9 cellular contexts compared by ENCODE assay signal in the genomic region with DNA sequence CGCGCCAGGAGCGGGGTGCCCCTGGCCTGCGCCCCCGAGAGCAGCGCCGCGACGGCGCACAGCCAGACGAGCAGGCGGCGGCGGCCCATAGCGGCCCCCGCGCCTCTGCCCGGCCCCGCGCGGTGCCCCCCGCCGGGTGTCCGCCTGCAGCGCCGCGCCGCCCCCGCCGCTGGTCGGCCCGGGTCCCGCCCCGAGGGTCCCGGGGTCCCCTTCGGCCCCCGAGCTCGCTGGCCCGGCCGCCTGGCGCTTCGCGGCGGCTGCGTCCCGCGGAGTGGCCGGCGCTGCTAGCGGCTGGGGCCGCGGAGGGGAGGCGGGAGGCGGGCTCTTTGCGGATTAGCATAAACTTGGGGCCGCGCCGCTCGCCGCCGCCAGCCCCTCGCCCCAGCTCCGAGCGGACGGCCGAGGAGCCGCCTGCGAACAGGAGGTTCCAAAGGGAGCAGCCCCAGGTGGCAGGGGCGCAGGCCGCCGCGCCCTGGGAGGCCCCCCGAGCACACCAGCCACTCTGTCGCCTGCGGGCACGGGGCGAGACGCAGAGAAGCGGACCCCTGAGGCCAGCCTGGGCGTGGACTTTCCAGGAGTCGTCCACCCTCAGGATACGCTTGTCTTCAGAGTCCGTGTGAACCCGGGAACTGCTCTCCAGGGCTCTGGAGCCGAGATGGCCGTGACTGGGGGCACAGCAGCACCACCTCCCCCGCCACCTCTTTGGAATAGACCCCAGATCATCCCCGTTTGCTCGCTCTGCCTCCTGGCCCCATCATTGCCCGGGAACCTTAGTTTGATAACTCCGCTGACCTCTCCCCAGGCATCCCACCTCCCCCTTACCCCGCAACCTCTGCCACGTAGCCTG. TPM values are rescaled to one million over a fixed set of nuclear protein-coding genes. Genes with fewer than 3 reads are reported as not detected.
DNase-seq lines count a peak whose midpoint lies in the region; FAIRE-seq and TF ChIP-seq lines count a peak whose summit lies in the region.
"Had no signal": no experiment of that assay in that cellular context is flagged by ENCODE, and none has a peak within 500 bp of the region (broad histone marks: within the 10 kb centered on the region; RNA-seq: fewer than 3 reads in every experiment).

A gene with protein sequence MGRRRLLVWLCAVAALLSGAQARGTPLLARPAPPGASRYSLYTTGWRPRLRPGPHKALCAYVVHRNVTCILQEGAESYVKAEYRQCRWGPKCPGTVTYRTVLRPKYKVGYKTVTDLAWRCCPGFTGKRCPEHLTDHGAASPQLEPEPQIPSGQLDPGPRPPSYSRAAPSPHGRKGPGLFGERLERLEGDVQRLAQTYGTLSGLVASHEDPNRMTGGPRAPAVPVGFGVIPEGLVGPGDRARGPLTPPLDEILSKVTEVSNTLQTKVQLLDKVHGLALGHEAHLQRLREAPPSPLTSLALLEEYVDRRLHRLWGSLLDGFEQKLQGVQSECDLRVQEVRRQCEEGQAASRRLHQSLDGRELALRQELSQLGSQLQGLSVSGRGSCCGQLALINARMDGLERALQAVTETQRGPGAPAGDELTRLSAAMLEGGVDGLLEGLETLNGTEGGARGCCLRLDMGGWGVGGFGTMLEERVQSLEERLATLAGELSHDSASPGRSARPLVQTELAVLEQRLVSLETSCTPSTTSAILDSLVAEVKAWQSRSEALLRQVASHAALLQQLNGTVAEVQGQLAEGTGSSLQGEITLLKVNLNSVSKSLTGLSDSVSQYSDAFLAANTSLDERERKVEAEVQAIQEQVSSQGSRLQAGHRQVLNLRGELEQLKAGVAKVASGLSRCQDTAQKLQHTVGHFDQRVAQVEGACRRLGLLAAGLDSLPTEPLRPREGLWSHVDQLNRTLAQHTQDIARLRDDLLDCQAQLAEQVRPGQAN (minus strand): TSS at position 273 of the 847 bp plus-strand sequence. CDS start 184 bp downstream, at position 89.

- in situ Hi-C loops in HAP-1 (cut with MboI; ENCODE audit: low sequenced_read_pairs) = no loop called here

- H3K4me1 ChIP-seq in HAP-1 (peaks cover 4% of the 10 kb centered on the region), ectodermal cell (ENCODE audit: control insufficient read depth, insufficient read depth, low read length) (peaks cover 9% of the 10 kb centered on the region), osteoblast (ENCODE audit: insufficient read depth, low read length) (no peaks in the 10 kb centered on the region)

- peak within 1 kb of the TSS; percentile 6; the same call in 1 of the 2 replicates for H3K4me3 ChIP-seq in BJ (ENCODE audit: low read depth, low read length)
- peak within 1 kb of the TSS; percentile 46 for H3K4me3 ChIP-seq in HAP-1
- peak within 1 kb of the TSS; percentile 35 for H3K4me3 ChIP-seq in ectodermal cell (ENCODE audit: insufficient read depth, low read depth, low read length)
- H3K4me3 ChIP-seq in osteoblast (ENCODE audit: insufficient read depth, low read length) = no peak within 1 kb of the TSS
- H3K4me3 ChIP-seq: GM12878 had no signal

- no peak within 1 kb of the TSS for H3K27ac ChIP-seq in ectodermal cell (ENCODE audit: insufficient read depth, low read depth, low read length, poor library complexity, severe bottlenecking)
- H3K27ac ChIP-seq in osteoblast (ENCODE audit: low read depth, low read length) = no peak within 1 kb of the TSS

- 3 to 4% methylated on average over 93 of the region's 93 CpGs for WGBS in ectodermal cell, 2 experiments

- DNase-seq in BJ (ENCODE audit: low read depth) (no peak), HAP-1 (ENCODE audit: low spot score in 2 of 2) (peak; percentile 56 to 80), osteoblast (ENCODE audit: insufficient read length, low spot score, missing footprints) (peak; percentile 87), mesenteric fat pad (ENCODE audit: low spot score) (no peak), AML-193 (lab: John Stamatoyannopoulos, UW) (no peak), frontal cortex (ENCODE audit: low spot score in 2 of 2) (no peak), NCI-H1048 (lab: John Stamatoyannopoulos, UW) (no peak)

- CTCF ChIA-PET in BJ (lab: Yijun Ruan, JAX) = interaction anchor here (1.4 kb wide), 1 partner anchor 43 kb away, joined by 3 read pairs; no protein-coding TSS in a partner anchor

- no peak within 1 kb of the TSS for H3K4me2 ChIP-seq in osteoblast (ENCODE audit: insufficient read depth, low read length)

- peaks cover 48% of the 10 kb centered on the region for H3K27me3 ChIP-seq in BJ (ENCODE audit: control insufficient read depth, insufficient read depth, low read length)
- no peaks in the 10 kb centered on the region for H3K27me3 ChIP-seq in HAP-1 (ENCODE audit: low read depth)
- H3K27me3 ChIP-seq in ectodermal cell (ENCODE audit: control insufficient read depth, insufficient read depth, low read length, poor library complexity, severe bottlenecking) = peaks cover 48% of the 10 kb centered on the region
- peaks cover 39% of the 10 kb centered on the region for H3K27me3 ChIP-seq in osteoblast (ENCODE audit: insufficient read depth, low read length)

- no peaks in the 10 kb centered on the region for H3K79me2 ChIP-seq in osteoblast (ENCODE audit: insufficient read depth, low read length)

- TF ChIP-seq CTCF in BJ (IDR thresholded peaks at IDR 0.05; ENCODE audit: insufficient read depth, low read depth, low read length) (no peak), osteoblast (IDR thresholded peaks at IDR 0.05; ENCODE audit: extremely low read depth, low read depth, low read length) (no peak)

- POLR2A ChIA-PET in BJ (lab: Charles Lee) = no interaction called here

- no peaks in the 10 kb centered on the region for H3K36me3 ChIP-seq in BJ (ENCODE audit: control insufficient read depth, insufficient read depth, low read length)
- H3K36me3 ChIP-seq in HAP-1 (replicated peaks) = peaks cover 14% of the 10 kb centered on the region
- no peaks in the 10 kb centered on the region for H3K36me3 ChIP-seq in ectodermal cell (ENCODE audit: control insufficient read depth, insufficient read depth, low read length)
- H3K36me3 ChIP-seq in osteoblast (ENCODE audit: insufficient read depth, low read length) = no peaks in the 10 kb centered on the region

- H3K9me3 ChIP-seq in HAP-1 (no peaks in the 10 kb centered on the region), ectodermal cell (ENCODE audit: control insufficient read depth, low read length) (no peaks in the 10 kb centered on the region), osteoblast (ENCODE audit: low read depth, low read length) (no peaks in the 10 kb centered on the region)

- no peak for FAIRE-seq in frontal cortex (lab: Jason Lieb, UNC)
- FAIRE-seq: GM12878 had no signal

- H4K20me1 ChIP-seq in osteoblast (ENCODE audit: insufficient read depth, low read length) = no peaks in the 10 kb centered on the region

- H2AFZ ChIP-seq in osteoblast (ENCODE audit: low read length) = no peak within 1 kb of the TSS

RNA-seq across cellular contexts. Expression of the gene that starts here (rescaled TPM):
- 0.27 and 0.52 TPM in 2 replicates for polyA plus RNA-seq in BJ (2011; rRNA removed)
- polyA minus RNA-seq in BJ (2011; rRNA and poly(A)+ RNA removed) = 0.28 and 0.31 TPM in 2 replicates
- 3.8 TPM for polyA plus RNA-seq in ectodermal cell (2013, experiment 1 of 4)
- polyA plus RNA-seq in ectodermal cell (2013, experiment 2 of 4) = 7.1 TPM
- polyA plus RNA-seq in ectodermal cell (2013, experiment 3 of 4) = 5.4 TPM
- 6.0 TPM for polyA plus RNA-seq in ectodermal cell (2013, experiment 4 of 4)
- total RNA-seq in osteoblast = not detected in 2 replicates
- not detected for total RNA-seq in mesenteric fat pad
- 1.6 TPM for total RNA-seq in frontal cortex
- total RNA-seq: GM12878 had no signal
- polyA plus RNA-seq: GM12878 had no signal

Comparison
In these comparisons a context has a peak if more than half of its experiments do, and no peak if none do; other contexts are left out.
1. Peak in DNase-seq in osteoblast; RNA of the gene not detected or under 1 TPM.
2. DNase-seq: peak in HAP-1 (2 of 2); none in BJ (single experiment), mesenteric fat pad (single experiment), AML-193 (0 of 2), frontal cortex (0 of 2) and NCI-H1048 (single experiment).